Comparison of ENCODE assay signal across 3 cellular contexts in the genomic region with DNA sequence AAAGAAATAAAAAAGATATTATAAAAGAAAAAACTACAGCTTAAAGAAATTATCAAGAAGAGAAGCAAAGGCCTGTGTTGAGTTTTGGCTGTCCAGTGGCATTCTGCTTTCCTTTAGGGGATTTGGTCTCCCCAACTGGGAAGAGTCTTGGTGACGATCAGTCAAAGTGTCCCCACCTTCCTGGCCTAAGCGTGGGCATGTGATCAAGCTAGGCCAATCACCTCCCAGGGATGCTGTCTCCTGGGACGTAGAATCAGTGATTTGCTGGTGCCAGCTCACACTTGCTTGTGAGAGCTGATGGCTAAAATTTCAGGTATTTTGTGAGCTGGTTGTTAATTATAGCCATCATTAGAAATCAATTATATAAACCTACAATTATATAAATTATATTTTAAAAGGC.
TF ChIP-seq lines count a peak whose summit lies in the region.

No MANE protein-coding gene starts in this region.

TF ChIP-seq in WTC11, 78 proteins besides CTCF, POLR2A, EP300 and RAD21 (continues in another document):
- no peak for TF ChIP-seq ZNF121 (CRISPR knock-in tag; IDR thresholded peaks at IDR 0.05)
- TF ChIP-seq ZNF317 (CRISPR knock-in tag; IDR thresholded peaks at IDR 0.05; ENCODE audit: borderline replicate concordance, low read depth) = no peak
- TF ChIP-seq RELA (CRISPR knock-in tag; IDR thresholded peaks at IDR 0.05; ENCODE audit: borderline replicate concordance) = no peak
- TF ChIP-seq, protein P1, sequence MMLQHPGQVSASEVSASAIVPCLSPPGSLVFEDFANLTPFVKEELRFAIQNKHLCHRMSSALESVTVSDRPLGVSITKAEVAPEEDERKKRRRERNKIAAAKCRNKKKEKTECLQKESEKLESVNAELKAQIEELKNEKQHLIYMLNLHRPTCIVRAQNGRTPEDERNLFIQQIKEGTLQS (CRISPR knock-in tag; conservative IDR thresholded peaks at IDR 0.05) = no peak
- TF ChIP-seq SP1 (CRISPR knock-in tag; conservative IDR thresholded peaks at IDR 0.05) = no peak
- TF ChIP-seq, protein P2, sequence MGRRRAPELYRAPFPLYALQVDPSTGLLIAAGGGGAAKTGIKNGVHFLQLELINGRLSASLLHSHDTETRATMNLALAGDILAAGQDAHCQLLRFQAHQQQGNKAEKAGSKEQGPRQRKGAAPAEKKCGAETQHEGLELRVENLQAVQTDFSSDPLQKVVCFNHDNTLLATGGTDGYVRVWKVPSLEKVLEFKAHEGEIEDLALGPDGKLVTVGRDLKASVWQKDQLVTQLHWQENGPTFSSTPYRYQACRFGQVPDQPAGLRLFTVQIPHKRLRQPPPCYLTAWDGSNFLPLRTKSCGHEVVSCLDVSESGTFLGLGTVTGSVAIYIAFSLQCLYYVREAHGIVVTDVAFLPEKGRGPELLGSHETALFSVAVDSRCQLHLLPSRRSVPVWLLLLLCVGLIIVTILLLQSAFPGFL (CRISPR knock-in tag; IDR thresholded peaks at IDR 0.05; ENCODE audit: borderline replicate concordance) = no peak
- TF ChIP-seq, protein P3, sequence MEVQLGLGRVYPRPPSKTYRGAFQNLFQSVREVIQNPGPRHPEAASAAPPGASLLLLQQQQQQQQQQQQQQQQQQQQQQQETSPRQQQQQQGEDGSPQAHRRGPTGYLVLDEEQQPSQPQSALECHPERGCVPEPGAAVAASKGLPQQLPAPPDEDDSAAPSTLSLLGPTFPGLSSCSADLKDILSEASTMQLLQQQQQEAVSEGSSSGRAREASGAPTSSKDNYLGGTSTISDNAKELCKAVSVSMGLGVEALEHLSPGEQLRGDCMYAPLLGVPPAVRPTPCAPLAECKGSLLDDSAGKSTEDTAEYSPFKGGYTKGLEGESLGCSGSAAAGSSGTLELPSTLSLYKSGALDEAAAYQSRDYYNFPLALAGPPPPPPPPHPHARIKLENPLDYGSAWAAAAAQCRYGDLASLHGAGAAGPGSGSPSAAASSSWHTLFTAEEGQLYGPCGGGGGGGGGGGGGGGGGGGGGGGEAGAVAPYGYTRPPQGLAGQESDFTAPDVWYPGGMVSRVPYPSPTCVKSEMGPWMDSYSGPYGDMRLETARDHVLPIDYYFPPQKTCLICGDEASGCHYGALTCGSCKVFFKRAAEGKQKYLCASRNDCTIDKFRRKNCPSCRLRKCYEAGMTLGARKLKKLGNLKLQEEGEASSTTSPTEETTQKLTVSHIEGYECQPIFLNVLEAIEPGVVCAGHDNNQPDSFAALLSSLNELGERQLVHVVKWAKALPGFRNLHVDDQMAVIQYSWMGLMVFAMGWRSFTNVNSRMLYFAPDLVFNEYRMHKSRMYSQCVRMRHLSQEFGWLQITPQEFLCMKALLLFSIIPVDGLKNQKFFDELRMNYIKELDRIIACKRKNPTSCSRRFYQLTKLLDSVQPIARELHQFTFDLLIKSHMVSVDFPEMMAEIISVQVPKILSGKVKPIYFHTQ (CRISPR knock-in tag; IDR thresholded peaks at IDR 0.05) = no peak
- TF ChIP-seq, protein P4, sequence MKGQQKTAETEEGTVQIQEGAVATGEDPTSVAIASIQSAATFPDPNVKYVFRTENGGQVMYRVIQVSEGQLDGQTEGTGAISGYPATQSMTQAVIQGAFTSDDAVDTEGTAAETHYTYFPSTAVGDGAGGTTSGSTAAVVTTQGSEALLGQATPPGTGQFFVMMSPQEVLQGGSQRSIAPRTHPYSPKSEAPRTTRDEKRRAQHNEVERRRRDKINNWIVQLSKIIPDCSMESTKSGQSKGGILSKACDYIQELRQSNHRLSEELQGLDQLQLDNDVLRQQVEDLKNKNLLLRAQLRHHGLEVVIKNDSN (CRISPR knock-in tag; IDR thresholded peaks at IDR 0.05) = peak; percentile 67; the same call in 1 of the 2 replicates
- TF ChIP-seq TCF7 (CRISPR knock-in tag; IDR thresholded peaks at IDR 0.05; ENCODE audit: low read depth) = no peak
- no peak for TF ChIP-seq SOX15 (CRISPR knock-in tag; IDR thresholded peaks at IDR 0.05)
- TF ChIP-seq NR1H2 (CRISPR knock-in tag; IDR thresholded peaks at IDR 0.05) = no peak
- TF ChIP-seq, protein P5, sequence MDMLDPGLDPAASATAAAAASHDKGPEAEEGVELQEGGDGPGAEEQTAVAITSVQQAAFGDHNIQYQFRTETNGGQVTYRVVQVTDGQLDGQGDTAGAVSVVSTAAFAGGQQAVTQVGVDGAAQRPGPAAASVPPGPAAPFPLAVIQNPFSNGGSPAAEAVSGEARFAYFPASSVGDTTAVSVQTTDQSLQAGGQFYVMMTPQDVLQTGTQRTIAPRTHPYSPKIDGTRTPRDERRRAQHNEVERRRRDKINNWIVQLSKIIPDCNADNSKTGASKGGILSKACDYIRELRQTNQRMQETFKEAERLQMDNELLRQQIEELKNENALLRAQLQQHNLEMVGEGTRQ (CRISPR knock-in tag; IDR thresholded peaks at IDR 0.05) = peak; percentile 83

TF ChIP-seq in H1, 55 proteins besides CTCF, POLR2A, EP300 and RAD21:
- no peak for TF ChIP-seq CBX5 (IDR thresholded peaks at IDR 0.05; ENCODE audit: low read depth, low read length)
- TF ChIP-seq, protein P5 (IDR thresholded peaks at IDR 0.05; ENCODE audit: low read length) = peak; percentile 57

TF ChIP-seq in HepG2, 621 proteins besides CTCF, POLR2A, EP300 and RAD21:
- TF ChIP-seq, protein P6, sequence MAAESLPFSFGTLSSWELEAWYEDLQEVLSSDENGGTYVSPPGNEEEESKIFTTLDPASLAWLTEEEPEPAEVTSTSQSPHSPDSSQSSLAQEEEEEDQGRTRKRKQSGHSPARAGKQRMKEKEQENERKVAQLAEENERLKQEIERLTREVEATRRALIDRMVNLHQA (CRISPR knock-in tag; IDR thresholded peaks at IDR 0.05) = no peak
- TF ChIP-seq RNF2 (conservative IDR thresholded peaks at IDR 0.05; ENCODE audit: low read depth) = no peak
- no peak for TF ChIP-seq ZNF326 (CRISPR knock-in tag; IDR thresholded peaks at IDR 0.05; ENCODE audit: borderline replicate concordance)
- TF ChIP-seq, protein P7, sequence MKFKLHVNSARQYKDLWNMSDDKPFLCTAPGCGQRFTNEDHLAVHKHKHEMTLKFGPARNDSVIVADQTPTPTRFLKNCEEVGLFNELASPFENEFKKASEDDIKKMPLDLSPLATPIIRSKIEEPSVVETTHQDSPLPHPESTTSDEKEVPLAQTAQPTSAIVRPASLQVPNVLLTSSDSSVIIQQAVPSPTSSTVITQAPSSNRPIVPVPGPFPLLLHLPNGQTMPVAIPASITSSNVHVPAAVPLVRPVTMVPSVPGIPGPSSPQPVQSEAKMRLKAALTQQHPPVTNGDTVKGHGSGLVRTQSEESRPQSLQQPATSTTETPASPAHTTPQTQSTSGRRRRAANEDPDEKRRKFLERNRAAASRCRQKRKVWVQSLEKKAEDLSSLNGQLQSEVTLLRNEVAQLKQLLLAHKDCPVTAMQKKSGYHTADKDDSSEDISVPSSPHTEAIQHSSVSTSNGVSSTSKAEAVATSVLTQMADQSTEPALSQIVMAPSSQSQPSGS (CRISPR knock-in tag; IDR thresholded peaks at IDR 0.05) = no peak
- no peak for TF ChIP-seq ZNF75D (CRISPR knock-in tag; IDR thresholded peaks at IDR 0.05; ENCODE audit: borderline replicate concordance)
- TF ChIP-seq, protein P8, sequence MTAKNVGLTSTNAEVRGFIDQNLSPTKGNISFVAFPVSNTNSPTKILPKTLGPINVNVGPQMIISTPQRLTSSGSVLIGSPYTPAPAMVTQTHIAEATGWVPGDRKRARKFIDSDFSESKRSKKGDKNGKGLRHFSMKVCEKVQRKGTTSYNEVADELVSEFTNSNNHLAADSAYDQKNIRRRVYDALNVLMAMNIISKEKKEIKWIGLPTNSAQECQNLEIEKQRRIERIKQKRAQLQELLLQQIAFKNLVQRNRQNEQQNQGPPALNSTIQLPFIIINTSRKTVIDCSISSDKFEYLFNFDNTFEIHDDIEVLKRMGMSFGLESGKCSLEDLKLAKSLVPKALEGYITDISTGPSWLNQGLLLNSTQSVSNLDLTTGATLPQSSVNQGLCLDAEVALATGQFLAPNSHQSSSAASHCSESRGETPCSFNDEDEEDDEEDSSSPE (CRISPR knock-in tag; IDR thresholded peaks at IDR 0.05) = no peak
- TF ChIP-seq, protein P9, sequence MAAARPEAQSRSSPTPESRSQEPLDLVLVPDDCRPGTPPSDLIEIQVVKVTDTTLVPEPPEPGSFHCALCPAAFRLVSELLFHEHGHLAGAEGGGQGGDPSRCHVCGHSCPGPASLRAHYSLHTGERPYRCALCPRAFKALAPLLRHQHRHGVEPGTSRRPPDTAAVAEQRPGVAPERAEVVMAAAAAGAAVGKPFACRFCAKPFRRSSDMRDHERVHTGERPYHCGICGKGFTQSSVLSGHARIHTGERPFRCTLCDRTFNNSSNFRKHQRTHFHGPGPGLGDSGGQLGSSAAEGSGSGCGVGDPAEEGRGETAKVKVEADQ (CRISPR knock-in tag; IDR thresholded peaks at IDR 0.05; ENCODE audit: borderline replicate concordance) = no peak
- no peak for TF ChIP-seq FOXK1 (CRISPR knock-in tag; IDR thresholded peaks at IDR 0.05; ENCODE audit: borderline replicate concordance, low read depth)
- no peak for TF ChIP-seq ZNF605 (CRISPR knock-in tag; IDR thresholded peaks at IDR 0.05)
- TF ChIP-seq, protein P10, sequence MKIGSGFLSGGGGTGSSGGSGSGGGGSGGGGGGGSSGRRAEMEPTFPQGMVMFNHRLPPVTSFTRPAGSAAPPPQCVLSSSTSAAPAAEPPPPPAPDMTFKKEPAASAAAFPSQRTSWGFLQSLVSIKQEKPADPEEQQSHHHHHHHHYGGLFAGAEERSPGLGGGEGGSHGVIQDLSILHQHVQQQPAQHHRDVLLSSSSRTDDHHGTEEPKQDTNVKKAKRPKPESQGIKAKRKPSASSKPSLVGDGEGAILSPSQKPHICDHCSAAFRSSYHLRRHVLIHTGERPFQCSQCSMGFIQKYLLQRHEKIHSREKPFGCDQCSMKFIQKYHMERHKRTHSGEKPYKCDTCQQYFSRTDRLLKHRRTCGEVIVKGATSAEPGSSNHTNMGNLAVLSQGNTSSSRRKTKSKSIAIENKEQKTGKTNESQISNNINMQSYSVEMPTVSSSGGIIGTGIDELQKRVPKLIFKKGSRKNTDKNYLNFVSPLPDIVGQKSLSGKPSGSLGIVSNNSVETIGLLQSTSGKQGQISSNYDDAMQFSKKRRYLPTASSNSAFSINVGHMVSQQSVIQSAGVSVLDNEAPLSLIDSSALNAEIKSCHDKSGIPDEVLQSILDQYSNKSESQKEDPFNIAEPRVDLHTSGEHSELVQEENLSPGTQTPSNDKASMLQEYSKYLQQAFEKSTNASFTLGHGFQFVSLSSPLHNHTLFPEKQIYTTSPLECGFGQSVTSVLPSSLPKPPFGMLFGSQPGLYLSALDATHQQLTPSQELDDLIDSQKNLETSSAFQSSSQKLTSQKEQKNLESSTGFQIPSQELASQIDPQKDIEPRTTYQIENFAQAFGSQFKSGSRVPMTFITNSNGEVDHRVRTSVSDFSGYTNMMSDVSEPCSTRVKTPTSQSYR (CRISPR knock-in tag; IDR thresholded peaks at IDR 0.05; ENCODE audit: borderline replicate concordance) = no peak
- no peak for TF ChIP-seq RFX1 (IDR thresholded peaks at IDR 0.05)
- TF ChIP-seq NCOA5 (CRISPR knock-in tag; IDR thresholded peaks at IDR 0.05) = no peak
